In genomic region chr9:4662108-4662988, GRCh38 we compare ENCODE assay signal across 1 cellular context.
TF ChIP-seq lines count a peak whose summit lies in the region.

PLPP6 (plus strand) TSS chr9:4662294; CDS start chr9:4662376, 82 bp downstream.

TF ChIP-seq in GM12878, 131 proteins besides CTCF, POLR2A, EP300 and RAD21 (continued from another document and continues in another):
- TF ChIP-seq BCLAF1 (IDR thresholded peaks at IDR 0.05) = no peak
- TF ChIP-seq SP1 (IDR thresholded peaks at IDR 0.05; ENCODE audit: low read depth, low read length) = no peak
- TF ChIP-seq EGR1 (IDR thresholded peaks at IDR 0.05; ENCODE audit: borderline replicate concordance in 1 of 2, low read depth in 2 of 2, low read length in 2 of 2) = peak in 1 of 2 experiments; percentile 48; a peak in 2 of 3 replicates
- peak; percentile 92 for TF ChIP-seq IKZF1 (conservative IDR thresholded peaks at IDR 0.05)
- TF ChIP-seq CHD1 (IDR thresholded peaks at IDR 0.05; ENCODE audit: low read depth, low read length) = peak; percentile 62; the same call in 1 of the 2 replicates
- peak; percentile 34 for TF ChIP-seq SMAD1 (IDR thresholded peaks at IDR 0.05; ENCODE audit: low read depth, partially characterized antibody)
- no peak for TF ChIP-seq RUNX3 (IDR thresholded peaks at IDR 0.05; ENCODE audit: low read length)
- TF ChIP-seq CHD2 (IDR thresholded peaks at IDR 0.05; ENCODE audit: borderline replicate concordance, low read depth, low read length) = no peak
- TF ChIP-seq RAD51 (IDR thresholded peaks at IDR 0.05) = no peak
- TF ChIP-seq TCF7 (IDR thresholded peaks at IDR 0.05; ENCODE audit: borderline replicate concordance) = no peak
- no peak for TF ChIP-seq REST (IDR thresholded peaks at IDR 0.05; ENCODE audit: low read depth, low read length)
- TF ChIP-seq RELB (IDR thresholded peaks at IDR 0.05; ENCODE audit: low read depth) = peak; percentile 75
- peak; percentile 89 for TF ChIP-seq HDGF (IDR thresholded peaks at IDR 0.05)
- peak; percentile 57; the same call in 1 of the 2 replicates for TF ChIP-seq MXI1 (IDR thresholded peaks at IDR 0.05; ENCODE audit: low read depth, low read length)
- no peak for TF ChIP-seq HDAC6 (IDR thresholded peaks at IDR 0.05; ENCODE audit: unreplicated experiment)
- TF ChIP-seq NBN (IDR thresholded peaks at IDR 0.05) = peak; percentile 78
- TF ChIP-seq SKIL (IDR thresholded peaks at IDR 0.05; ENCODE audit: low read depth, poor library complexity, severe bottlenecking) = no peak
- TF ChIP-seq CREM (IDR thresholded peaks at IDR 0.05; ENCODE audit: low read depth) = no peak; the same call in 1 of the 2 replicates
- TF ChIP-seq CUX1 (IDR thresholded peaks at IDR 0.05; ENCODE audit: insufficient replicate concordance, low read depth, low read length) = no peak
- no peak for TF ChIP-seq KDM1A (IDR thresholded peaks at IDR 0.05; ENCODE audit: borderline replicate concordance)
- no peak for TF ChIP-seq RFX5 (IDR thresholded peaks at IDR 0.05; ENCODE audit: low read depth, low read length)
- no peak for TF ChIP-seq SUZ12 (IDR thresholded peaks at IDR 0.05; ENCODE audit: unreplicated experiment)
- TF ChIP-seq CHD4 (IDR thresholded peaks at IDR 0.05) = no peak
- peak; percentile 27; the same call in 1 of the 2 replicates for TF ChIP-seq HCFC1 (IDR thresholded peaks at IDR 0.05; ENCODE audit: low read length)
- TF ChIP-seq SMAD5 (IDR thresholded peaks at IDR 0.05; ENCODE audit: low read depth) = peak; percentile 46; the same call in 1 of the 2 replicates
- TF ChIP-seq FOXM1 (IDR thresholded peaks at IDR 0.05; ENCODE audit: low read depth, low read length) = no peak
- TF ChIP-seq SMARCA5 (IDR thresholded peaks at IDR 0.05) = no peak; the same call in 1 of the 2 replicates
- TF ChIP-seq ZNF622 (IDR thresholded peaks at IDR 0.05) = no peak
- TF ChIP-seq PKNOX1 (IDR thresholded peaks at IDR 0.05) = no peak
- peak; percentile 78; the same call in 1 of the 2 replicates for TF ChIP-seq CBX5 (IDR thresholded peaks at IDR 0.05; ENCODE audit: low read depth)
- TF ChIP-seq TBL1XR1 (IDR thresholded peaks at IDR 0.05; ENCODE audit: low read depth, low read length) = 0 out of 2 replicates have a peak, but pooled peaks have one; percentile 45
- no peak for TF ChIP-seq TARDBP (IDR thresholded peaks at IDR 0.05; ENCODE audit: borderline replicate concordance)
- TF ChIP-seq ESRRA (IDR thresholded peaks at IDR 0.05; ENCODE audit: low read length) = no peak
- TF ChIP-seq CBFB (IDR thresholded peaks at IDR 0.05; ENCODE audit: low read depth) = peak; percentile 31; the same call in 1 of the 2 replicates
- peak; percentile 93 for TF ChIP-seq GATAD2B (conservative IDR thresholded peaks at IDR 0.05; ENCODE audit: low read depth)
- no peak for TF ChIP-seq NFIC (IDR thresholded peaks at IDR 0.05; ENCODE audit: low read depth, low read length)
- no peak for TF ChIP-seq CEBPZ (IDR thresholded peaks at IDR 0.05; ENCODE audit: low read depth, low read length)
- no peak for TF ChIP-seq CEBPB (IDR thresholded peaks at IDR 0.05; ENCODE audit: borderline replicate concordance in 1 of 2, low read depth in 2 of 2, low read length in 2 of 2)
- TF ChIP-seq PAX5 (IDR thresholded peaks at IDR 0.05; ENCODE audit: borderline replicate concordance, low read depth, low read length) = no peak
- TF ChIP-seq NR2C2 (IDR thresholded peaks at IDR 0.05; ENCODE audit: borderline replicate concordance, control insufficient read depth, insufficient read length, low read depth) = no peak
- TF ChIP-seq SIN3A (IDR thresholded peaks at IDR 0.05; ENCODE audit: low read depth, low read length) = no peak
- TF ChIP-seq MEF2B (IDR thresholded peaks at IDR 0.05; ENCODE audit: partially characterized antibody, poor library complexity, severe bottlenecking) = no peak
- TF ChIP-seq ATF3 (IDR thresholded peaks at IDR 0.05; ENCODE audit: borderline replicate concordance, extremely low read depth, low read depth, low read length) = no peak
- TF ChIP-seq NR2C1 (IDR thresholded peaks at IDR 0.05) = no peak
